ENCODE assay signal across 10 cellular contexts in genomic region chr13:78978381-78978998, GRCh38.
DNase-seq lines count a peak whose midpoint lies in the region; ATAC-seq, FAIRE-seq and TF ChIP-seq lines count a peak whose summit lies in the region.
"Had no signal": no experiment of that assay in that cellular context is flagged by ENCODE, and none has a peak within 500 bp of the region (broad histone marks: within the 10 kb centered on the region; RNA-seq: fewer than 3 reads in every experiment).

No MANE protein-coding gene starts in this region.

- peak; percentile 92 for FAIRE-seq in GM18507 (lab: Jason Lieb, UNC)

- peaks cover 20% of the 10 kb centered on the region for H3K27me3 Mint-ChIP-seq in nephron (ENCODE audit: low read depth)

- H3K27ac Mint-ChIP-seq in nephron: no peak overlapping the region
- H3K27ac Mint-ChIP-seq: stimulated activated naive CD8-positive, alpha-beta T cell treated with anti-CD3 and anti-CD28 coated beads, Interleukin-15, Interleukin-2, amounts not matched to agents 100 ng/mL and 50 ng/mL, for 24 hours had no signal

- H3K4me3 ChIP-seq in epithelial cell of proximal tubule (ENCODE audit: low read depth, low read length): no peak overlapping the region

- peak; percentile 94 for ATAC-seq in HG02852 (IDR thresholded peaks at IDR 0.05; ENCODE audit: unreplicated experiment)

- DNase-seq in CMK (ENCODE audit: low read depth) (peak; percentile 31), GM18507 (ENCODE audit: extremely low spot score, insufficient read length, low read depth) (peak; percentile 23), NCI-H1105 (lab: John Stamatoyannopoulos, UW) (peak; percentile 33), T-helper 1 cell (peak in 3 of 5 donors; percentile 17 to 42 (median 17)), epithelial cell of proximal tubule (ENCODE audit: low read depth) (peak; percentile 23)
- DNase-seq in activated effector memory CD4-positive, alpha-beta T cell treated with anti-CD3 and anti-CD28 coated beads, Interleukin-2, amount 50 U/mL, for 16 hours: no peak

- H3K4me1 Mint-ChIP-seq in nephron: no peaks in the 10 kb centered on the region
- H3K4me1 Mint-ChIP-seq: activated naive CD4-positive, alpha-beta T cell treated with anti-CD3 and anti-CD28 coated beads, Interleukin-2, amount 50 U/mL, for 24 hours had no signal

- H3K4me3 Mint-ChIP-seq in nephron: no peak overlapping the region
- H3K4me3 Mint-ChIP-seq: activated naive CD4-positive, alpha-beta T cell treated with anti-CD3 and anti-CD28 coated beads, Interleukin-2, amount 50 U/mL, for 24 hours; stimulated activated naive CD8-positive, alpha-beta T cell treated with anti-CD3 and anti-CD28 coated beads, Interleukin-15, Interleukin-2, amounts not matched to agents 100 ng/mL and 50 ng/mL, for 24 hours had no signal

- no peaks in the 10 kb centered on the region for H3K9me3 Mint-ChIP-seq in nephron
- H3K9me3 Mint-ChIP-seq: activated naive CD4-positive, alpha-beta T cell treated with anti-CD3 and anti-CD28 coated beads, Interleukin-2, amount 50 U/mL, for 24 hours; stimulated activated naive CD8-positive, alpha-beta T cell treated with anti-CD3 and anti-CD28 coated beads, Interleukin-15, Interleukin-2, amounts not matched to agents 100 ng/mL and 50 ng/mL, for 24 hours had no signal

- peak; percentile 72 for TF ChIP-seq CTCF in epithelial cell of proximal tubule (conservative IDR thresholded peaks at IDR 0.05; ENCODE audit: low read depth, low read length)
- TF ChIP-seq CTCF in nephron (IDR thresholded peaks at IDR 0.05; ENCODE audit: unreplicated experiment in 3 of 3): peak; percentile 65 to 76 (median 69)

- no peaks in the 10 kb centered on the region for H3K36me3 Mint-ChIP-seq in nephron (ENCODE audit: low read depth)
- H3K36me3 Mint-ChIP-seq: activated naive CD4-positive, alpha-beta T cell treated with anti-CD3 and anti-CD28 coated beads, Interleukin-2, amount 50 U/mL, for 24 hours had no signal
